ENCODE assay signal across 8 cellular contexts in the genomic region with DNA sequence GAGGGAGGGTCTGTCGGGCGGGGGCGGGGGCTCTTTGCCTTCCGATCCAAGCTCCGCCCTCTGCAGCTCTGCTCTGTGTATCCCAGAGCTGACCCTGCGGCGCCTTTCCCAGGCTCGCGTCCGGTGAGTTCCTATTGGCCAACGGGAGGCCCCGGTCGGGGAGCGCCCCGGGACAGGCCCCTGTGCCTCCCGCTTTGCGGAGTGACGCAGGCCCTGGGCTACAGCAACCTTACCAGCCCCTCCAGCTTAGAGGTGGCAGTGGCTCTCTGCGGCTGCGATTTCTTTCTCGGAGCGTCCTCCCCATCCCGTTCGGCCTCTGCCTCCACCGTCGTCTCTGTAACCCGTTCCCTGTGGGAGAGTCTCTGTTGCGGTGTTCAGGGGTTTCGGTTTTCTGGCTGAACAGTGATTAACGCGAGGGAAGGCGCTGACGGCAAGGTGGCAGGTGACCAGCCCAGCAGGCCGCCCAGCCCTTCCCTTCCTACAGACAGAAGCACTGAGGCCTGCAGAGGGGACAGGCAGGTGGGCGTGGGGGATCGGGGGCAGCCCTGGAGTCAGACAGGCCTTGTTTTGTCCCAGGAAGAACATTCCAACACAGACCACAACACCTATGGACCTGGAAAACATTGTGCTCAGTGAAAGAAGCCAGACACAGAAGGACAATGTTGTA. TPM values are rescaled to one million over a fixed set of nuclear protein-coding genes. Genes with fewer than 3 reads are reported as not detected.
DNase-seq lines count a peak whose midpoint lies in the region; ATAC-seq, FAIRE-seq and TF ChIP-seq lines count a peak whose summit lies in the region.

No MANE protein-coding gene starts in this region.

- TF ChIP-seq CTCF in 22Rv1 (IDR thresholded peaks at IDR 0.05) (no peak), K562 (IDR thresholded peaks at IDR 0.05 in 2 of 3, conservative IDR thresholded peaks at IDR 0.05 in 1 of 3; ENCODE audit: insufficient read depth in 2 of 3, low read depth in 1 of 3, low read length in 3 of 3) (no peak), sigmoid colon (IDR thresholded peaks at IDR 0.05) (no peak)

- POLR2A ChIA-PET in K562 (lab: Yijun Ruan, JAX): interaction anchor here (1.6 kb wide), 1 partner anchor 9 kb away, joined by 4 read pairs; no protein-coding TSS in a partner anchor

- no peak for FAIRE-seq in K562 (lab: Jason Lieb, UNC)

- DNase-seq in HT-29 (ENCODE audit: low spot score) (peak; percentile 83), K562 (ENCODE audit: extremely low read depth in 1 of 4, low spot score in 3 of 4) (peak in 1 of 4 experiments; percentile 10), sigmoid colon (peak; percentile 96), NCI-H82 treated with DMSO at 0.1 percent for 48 hours (lab: John Stamatoyannopoulos, UW; ENCODE audit: unreplicated experiment) (no peak), T-helper 2 cell (no peak)

- no peak for TF ChIP-seq RAD21 in K562 (CRISPR knock-in tag; conservative IDR thresholded peaks at IDR 0.05 in 1 of 2, IDR thresholded peaks at IDR 0.05 in 1 of 2)

- H3K27me3 ChIP-seq in K562 (ENCODE audit: control insufficient read depth in 2 of 2, insufficient read depth in 2 of 2, low read length in 2 of 2): no peaks in the 10 kb centered on the region
- H3K27me3 ChIP-seq in sigmoid colon: no peaks in the 10 kb centered on the region

- peak overlapping the region; percentile 51 for H3K27ac ChIP-seq in 22Rv1
- no peak overlapping the region for H3K27ac ChIP-seq in K562 (ENCODE audit: extremely low read depth, low read depth, low read length)
- peak overlapping the region; percentile 84 to 91 (median 88) for H3K27ac ChIP-seq in sigmoid colon

- H3K36me3 ChIP-seq in K562 (ENCODE audit: control insufficient read depth, insufficient read depth, low read length) (no peaks in the 10 kb centered on the region), sigmoid colon (no peaks in the 10 kb centered on the region)

- no TSS peak for BruUV-seq in K562 (replicated peaks; lab: Mats Ljungman, UMichigan)

- H3K4me1 ChIP-seq in K562 (replicated peaks in 1 of 2; ENCODE audit: control insufficient read depth in 2 of 2, insufficient read depth in 2 of 2, low read length in 2 of 2) (peaks cover 0 to 14% of the 10 kb centered on the region in 2 experiments; a peak in 3 of 5 replicates), sigmoid colon (peaks cover 0 to 26% (median 17%) of the 10 kb centered on the region in 4 donors)

- H4K20me1 ChIP-seq in K562 (replicated peaks; ENCODE audit: control insufficient read depth, insufficient read depth, low read length): no peaks in the 10 kb centered on the region

- H3K4me2 ChIP-seq in K562 (ENCODE audit: insufficient read depth, low read length): no peak overlapping the region

- no peaks in the 10 kb centered on the region for H3K9me1 ChIP-seq in K562 (ENCODE audit: control insufficient read depth, insufficient read depth, low read length)

- intact Hi-C loops in K562 (cut with micrococcal nuclease): no loop called here
- intact Hi-C loops in sigmoid colon (cut with DNase I): no loop called here

- CTCF ChIA-PET in K562 (lab: Yijun Ruan, JAX; ENCODE audit: low intra/inter-chr PET ratio): no interaction called here

- no peaks in the 10 kb centered on the region for H3K9me3 ChIP-seq in K562 (replicated peaks; ENCODE audit: control insufficient read depth, insufficient read depth, low read depth, low read length)
- no peaks in the 10 kb centered on the region for H3K9me3 ChIP-seq in iPS-18c (ENCODE audit: control insufficient read depth, insufficient read depth, low read length)
- H3K9me3 ChIP-seq in sigmoid colon: no peaks in the 10 kb centered on the region

- 84% methylated on average over 20 of the region's 36 CpGs for WGBS in K562 (ENCODE audit: insufficient coverage, low coverage, missing lambda C conversion rate)
- 3 to 8% methylated on average over 36 of the region's 36 CpGs for WGBS in sigmoid colon, 2 donors

- no peak for TF ChIP-seq EP300 in K562 (IDR thresholded peaks at IDR 0.05; ENCODE audit: low read length)
- no peak for TF ChIP-seq EP300 in sigmoid colon (IDR thresholded peaks at IDR 0.05)

- H3K79me2 ChIP-seq in K562 (ENCODE audit: control insufficient read depth, insufficient read depth, low read length): no peaks in the 10 kb centered on the region

- H3K9ac ChIP-seq in K562 (ENCODE audit: insufficient read depth in 1 of 2, low read depth in 2 of 2, low read length in 2 of 2): peak overlapping the region in 1 of 2 experiments; percentile 56; a peak in 1 of 4 replicates

- no peak overlapping the region for H3K4me3 ChIP-seq in K562
- H3K4me3 ChIP-seq in iPS-18c (ENCODE audit: insufficient read depth, low read depth, low read length): peak overlapping the region; percentile 59
- peak overlapping the region; percentile 39 to 61 (median 56) for H3K4me3 ChIP-seq in sigmoid colon

- no peak overlapping the region for H2AFZ ChIP-seq in K562 (ENCODE audit: low read depth, low read length)

- in situ Hi-C loops in K562 (cut with MboI): loop anchor here (5.0 kb wide), 1 partner anchor 95 kb away; no protein-coding TSS in a partner anchor

- no peak for TF ChIP-seq POLR2A in K562 (conservative IDR thresholded peaks at IDR 0.05)
- TF ChIP-seq POLR2A in sigmoid colon (IDR thresholded peaks at IDR 0.05): peak; percentile 66 to 73

- no peak for ATAC-seq in K562
- ATAC-seq in HG02973 (IDR thresholded peaks at IDR 0.05; ENCODE audit: unreplicated experiment): no peak

RNA-seq across cellular contexts. Expression of a gene that starts 18.1 kb away (rescaled TPM):
- total RNA-seq in HT-29 (2014; rRNA removed; shearing (Covaris generic)): 177 and 178 TPM in 2 replicates
- 3.3 and 9.2 TPM in 2 replicates for total RNA-seq in K562 (2011; cell fraction: chromatin; rRNA removed; ENCODE audit: low replicate concordance)
- total RNA-seq in K562 (2011; cell fraction: nucleolus; rRNA removed): 18.3 and 19.3 TPM in 2 replicates
- total RNA-seq in K562 (2011; cell fraction: nucleoplasm; rRNA removed): 8.7 and 9.0 TPM in 2 replicates
- total RNA-seq in K562 (2014; rRNA removed): 41.7 and 51.5 TPM in 2 replicates
- total RNA-seq in K562 (2014; rRNA removed; fragmentation: Illumina TruSeq; extraction: Trizol): 8.1 and 8.3 TPM in 2 replicates
- total RNA-seq in K562 (2015; rRNA removed; fragmentation: Illumina TruSeq; extraction: Trizol): 5.7 and 6.6 TPM in 2 replicates
- total RNA-seq in K562 (2021): 68.2 and 72.6 TPM in 2 replicates
- polyA plus RNA-seq in K562 (2011; rRNA removed): 7.8 and 10.8 TPM in 2 replicates
- polyA plus RNA-seq in K562 (2011; cell fraction: cytosol; rRNA removed): 12.1 and 32.2 TPM in 2 replicates
- 15.5 and 18.1 TPM in 2 replicates for polyA plus RNA-seq in K562 (2011; cell fraction: nucleus; rRNA removed)
- polyA plus RNA-seq in K562 (2012): 16.9 and 44.3 TPM in 2 replicates
- polyA plus RNA-seq in K562 (2014; fragmentation: Illumina TruSeq; extraction: Trizol): 4.6 and 6.8 TPM in 2 replicates
- 1 to 10 TPM; 1.2 to 1.5 TPM for polyA plus RNA-seq in K562 (2014; fragmentation: Nextera tagmentation; extraction: Ambion mirVana)
- polyA plus RNA-seq in K562 (2014; rRNA removed): 47.7 and 57.9 TPM in 2 replicates
- 1.3 and 1.5 TPM in 2 replicates for polyA minus RNA-seq in K562 (2011; rRNA and poly(A)+ RNA removed)
- 10.1 and 19.9 TPM in 2 replicates for polyA minus RNA-seq in K562 (2011; cell fraction: cytosol; rRNA and poly(A)+ RNA removed)
- polyA minus RNA-seq in K562 (2011; cell fraction: nucleus; rRNA and poly(A)+ RNA removed): 9.3 and 11.7 TPM in 2 replicates
- 100 to 1,000 TPM in 2 of 4 donors, 10 to 100 TPM in 2; 53.2 to 173 (median 93.6) TPM for total RNA-seq in sigmoid colon
- 10 to 100 TPM in 2 of 3 donors, 1 to 10 TPM in 1; 6.9 to 17.4 (median 12.2) TPM for polyA plus RNA-seq in sigmoid colon

RNA-seq across cellular contexts. Expression of a gene that starts 19.0 kb away (rescaled TPM):
- total RNA-seq in HT-29 (2014; rRNA removed; shearing (Covaris generic)): 98.1 and 98.6 TPM in 2 replicates
- total RNA-seq in K562 (2011; cell fraction: chromatin; rRNA removed; ENCODE audit: low replicate concordance): 13.1 and 31.5 TPM in 2 replicates
- total RNA-seq in K562 (2011; cell fraction: nucleolus; rRNA removed): 28.4 and 33.9 TPM in 2 replicates
- 33.6 and 54.6 TPM in 2 replicates for total RNA-seq in K562 (2011; cell fraction: nucleoplasm; rRNA removed)
- total RNA-seq in K562 (2014; rRNA removed): 32.8 and 43.9 TPM in 2 replicates
- total RNA-seq in K562 (2014; rRNA removed; fragmentation: Illumina TruSeq; extraction: Trizol): 11.4 and 17.1 TPM in 2 replicates
- 24.7 and 24.9 TPM in 2 replicates for total RNA-seq in K562 (2015; rRNA removed; fragmentation: Illumina TruSeq; extraction: Trizol)
- 28.0 and 28.5 TPM in 2 replicates for total RNA-seq in K562 (2021)
- 23.6 and 53.8 TPM in 2 replicates for polyA plus RNA-seq in K562 (2011; rRNA removed)
- polyA plus RNA-seq in K562 (2011; cell fraction: cytosol; rRNA removed): 65.7 and 87.4 TPM in 2 replicates
- polyA plus RNA-seq in K562 (2011; cell fraction: nucleus; rRNA removed): 22.6 and 23.4 TPM in 2 replicates
- polyA plus RNA-seq in K562 (2012): 24.6 and 36.8 TPM in 2 replicates
- 38.5 and 40.3 TPM in 2 replicates for polyA plus RNA-seq in K562 (2014; fragmentation: Illumina TruSeq; extraction: Trizol)
- 1 to 10 TPM; 2.9 to 3.9 TPM for polyA plus RNA-seq in K562 (2014; fragmentation: Nextera tagmentation; extraction: Ambion mirVana)
- 24.2 and 29.4 TPM in 2 replicates for polyA plus RNA-seq in K562 (2014; rRNA removed)
- 33.6 and 49.2 TPM in 2 replicates for polyA minus RNA-seq in K562 (2011; rRNA and poly(A)+ RNA removed)
- polyA minus RNA-seq in K562 (2011; cell fraction: cytosol; rRNA and poly(A)+ RNA removed): 34.3 and 45.2 TPM in 2 replicates
- 4.0 and 5.9 TPM in 2 replicates for polyA minus RNA-seq in K562 (2011; cell fraction: nucleus; rRNA and poly(A)+ RNA removed)
- total RNA-seq in sigmoid colon: 10 to 100 TPM; 19.1 to 27.4 (median 22.6) TPM
- polyA plus RNA-seq in sigmoid colon: 10 to 100 TPM; 13.8 to 24.2 (median 14.3) TPM

RNA-seq across cellular contexts. Expression of a gene that starts 59.5 kb away (rescaled TPM):
- total RNA-seq in HT-29 (2014; rRNA removed; shearing (Covaris generic)): 53.3 and 68.3 TPM in 2 replicates
- 218 and 364 TPM in 2 replicates for total RNA-seq in K562 (2011; cell fraction: chromatin; rRNA removed; ENCODE audit: low replicate concordance)
- 115 and 134 TPM in 2 replicates for total RNA-seq in K562 (2011; cell fraction: nucleolus; rRNA removed)
- 295 and 429 TPM in 2 replicates for total RNA-seq in K562 (2011; cell fraction: nucleoplasm; rRNA removed)
- total RNA-seq in K562 (2014; rRNA removed): 62.8 and 94.6 TPM in 2 replicates
- 93.0 and 107 TPM in 2 replicates for total RNA-seq in K562 (2014; rRNA removed; fragmentation: Illumina TruSeq; extraction: Trizol)
- 93.5 and 94.9 TPM in 2 replicates for total RNA-seq in K562 (2015; rRNA removed; fragmentation: Illumina TruSeq; extraction: Trizol)
- 113 and 119 TPM in 2 replicates for total RNA-seq in K562 (2021)
- polyA plus RNA-seq in K562 (2011; rRNA removed): 112 and 129 TPM in 2 replicates
- polyA plus RNA-seq in K562 (2011; cell fraction: cytosol; rRNA removed): 77.3 and 148 TPM in 2 replicates
- polyA plus RNA-seq in K562 (2011; cell fraction: nucleus; rRNA removed): 118 and 127 TPM in 2 replicates
- 139 and 160 TPM in 2 replicates for polyA plus RNA-seq in K562 (2012)
- polyA plus RNA-seq in K562 (2014; fragmentation: Illumina TruSeq; extraction: Trizol): 237 and 271 TPM in 2 replicates
- polyA plus RNA-seq in K562 (2014; fragmentation: Nextera tagmentation; extraction: Ambion mirVana): 100 to 1,000 TPM; 145 to 357 TPM
- 146 and 170 TPM in 2 replicates for polyA plus RNA-seq in K562 (2014; rRNA removed)
- 132 and 142 TPM in 2 replicates for polyA minus RNA-seq in K562 (2011; rRNA and poly(A)+ RNA removed)
- 41.7 and 44.1 TPM in 2 replicates for polyA minus RNA-seq in K562 (2011; cell fraction: cytosol; rRNA and poly(A)+ RNA removed)
- polyA minus RNA-seq in K562 (2011; cell fraction: nucleus; rRNA and poly(A)+ RNA removed): 67.2 and 111 TPM in 2 replicates
- 100 to 1,000 TPM in 1 of 4 donors, 10 to 100 TPM in 3; 55.0 to 117 (median 65.6) TPM for total RNA-seq in sigmoid colon
- polyA plus RNA-seq in sigmoid colon: 10 to 100 TPM; 80.4 to 94.1 (median 91.3) TPM

Comparison
In these comparisons a context has a peak if more than half of its experiments do, and no peak if none do; other contexts are left out.
1. DNase-seq: peak in HT-29 (single experiment) and sigmoid colon (single experiment); none in NCI-H82 treated with DMSO at 0.1 percent for 48 hours (single experiment) and T-helper 2 cell (0 of 5).